9 cellular contexts compared by ENCODE assay signal in genomic region chr17:57084802-57085447, GRCh38. TPM values are rescaled to one million over a fixed set of nuclear protein-coding genes. Genes with fewer than 3 reads are reported as not detected.
DNase-seq lines count a peak whose midpoint lies in the region; ATAC-seq, FAIRE-seq and TF ChIP-seq lines count a peak whose summit lies in the region.
"Had no signal": no experiment of that assay in that cellular context is flagged by ENCODE, and none has a peak within 500 bp of the region (broad histone marks: within the 10 kb centered on the region; RNA-seq: fewer than 3 reads in every experiment).

A gene with protein sequence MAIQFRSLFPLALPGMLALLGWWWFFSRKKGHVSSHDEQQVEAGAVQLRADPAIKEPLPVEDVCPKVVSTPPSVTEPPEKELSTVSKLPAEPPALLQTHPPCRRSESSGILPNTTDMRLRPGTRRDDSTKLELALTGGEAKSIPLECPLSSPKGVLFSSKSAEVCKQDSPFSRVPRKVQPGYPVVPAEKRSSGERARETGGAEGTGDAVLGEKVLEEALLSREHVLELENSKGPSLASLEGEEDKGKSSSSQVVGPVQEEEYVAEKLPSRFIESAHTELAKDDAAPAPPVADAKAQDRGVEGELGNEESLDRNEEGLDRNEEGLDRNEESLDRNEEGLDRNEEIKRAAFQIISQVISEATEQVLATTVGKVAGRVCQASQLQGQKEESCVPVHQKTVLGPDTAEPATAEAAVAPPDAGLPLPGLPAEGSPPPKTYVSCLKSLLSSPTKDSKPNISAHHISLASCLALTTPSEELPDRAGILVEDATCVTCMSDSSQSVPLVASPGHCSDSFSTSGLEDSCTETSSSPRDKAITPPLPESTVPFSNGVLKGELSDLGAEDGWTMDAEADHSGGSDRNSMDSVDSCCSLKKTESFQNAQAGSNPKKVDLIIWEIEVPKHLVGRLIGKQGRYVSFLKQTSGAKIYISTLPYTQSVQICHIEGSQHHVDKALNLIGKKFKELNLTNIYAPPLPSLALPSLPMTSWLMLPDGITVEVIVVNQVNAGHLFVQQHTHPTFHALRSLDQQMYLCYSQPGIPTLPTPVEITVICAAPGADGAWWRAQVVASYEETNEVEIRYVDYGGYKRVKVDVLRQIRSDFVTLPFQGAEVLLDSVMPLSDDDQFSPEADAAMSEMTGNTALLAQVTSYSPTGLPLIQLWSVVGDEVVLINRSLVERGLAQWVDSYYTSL (plus strand): TSS chr17:57085246. CDS start chr17:57105465, 20,219 bp downstream.

- intact Hi-C loops in spleen (cut with DNase I; ENCODE audit: low total_unique reads) = no loop called here

- H3K4me3 Mint-ChIP-seq in WTC11 (peak within 1 kb of the TSS; percentile 88), immature natural killer cell (peak within 1 kb of the TSS; percentile 85 to 88 (median 88))

- peak; percentile 33 to 91 (median 48) for TF ChIP-seq POLR2A in spleen (IDR thresholded peaks at IDR 0.05)

- CTCF ChIA-PET in WTC11 (lab: Charles Lee) = interaction anchor here (0.5 to 4.2 kb wide), 18 partner anchors 10 to 492 kb away, joined by 3 to 24 read pairs (median 4); partner anchors contain the start of genes NOG and SCPEP1

- no peaks in the 10 kb centered on the region for H3K9me3 Mint-ChIP-seq in WTC11
- no peaks in the 10 kb centered on the region for H3K9me3 Mint-ChIP-seq in immature natural killer cell

- TF ChIP-seq CTCF in AG09319 (IDR thresholded peaks at IDR 0.05; ENCODE audit: low read depth, low read length) (no peak), WTC11 (IDR thresholded peaks at IDR 0.05) (no peak), bronchial epithelial cell (IDR thresholded peaks at IDR 0.05; ENCODE audit: insufficient read depth, low read length, severe bottlenecking) (peak; percentile 35), spleen (IDR thresholded peaks at IDR 0.05 in 8 of 11, conservative IDR thresholded peaks at IDR 0.05 in 3 of 11) (peak in 10 of 11 experiments; percentile 13 to 69 (median 51))

- DNase-seq in AG09319 (ENCODE audit: extremely low read depth, low read depth) = peak; percentile 86
- DNase-seq in NCI-H226 = peak; percentile 91
- DNase-seq in WTC11 (ENCODE audit: low spot score) = peak; percentile 96
- peak; percentile 82 for DNase-seq in bronchial epithelial cell (ENCODE audit: low read depth)
- peak; percentile 91 to 94 (median 94) for DNase-seq in immature natural killer cell
- peak; percentile 99 for DNase-seq in spleen

- H3K4me1 Mint-ChIP-seq in WTC11 (peaks cover 53% of the 10 kb centered on the region), immature natural killer cell (peaks cover 16 to 18% of the 10 kb centered on the region in 2 donors)

- H3K36me3 Mint-ChIP-seq in WTC11 (no peaks in the 10 kb centered on the region), immature natural killer cell (no peaks in the 10 kb centered on the region)

- POLR2A ChIA-PET in WTC11 (lab: Charles Lee) = interaction anchor here (1.9 kb wide), 1 partner anchor 23 kb away, joined by 4 read pairs; no protein-coding TSS in a partner anchor

- ATAC-seq in GM19023 (IDR thresholded peaks at IDR 0.05; ENCODE audit: unreplicated experiment) (peak; percentile 82), HG03196 (IDR thresholded peaks at IDR 0.05; ENCODE audit: unreplicated experiment) (peak; percentile 86), WTC11 (peak; percentile 96)

- H3K9me3 ChIP-seq in spleen = no peaks in the 10 kb centered on the region

- WGBS in spleen, 5 donors = 0 to 1% (median 1%) methylated on average over 16 to 85 of the region's 85 CpGs

- H3K4me1 ChIP-seq in spleen = peaks cover 0 to 48% (median 25%) of the 10 kb centered on the region in 6 donors

- H3K27me3 ChIP-seq in bronchial epithelial cell (ENCODE audit: control insufficient read depth, insufficient read depth, low read length) (no peaks in the 10 kb centered on the region), spleen (replicated peaks in 1 of 7) (no peaks in the 10 kb centered on the region)

- H3K36me3 ChIP-seq in bronchial epithelial cell (ENCODE audit: control insufficient read depth, insufficient read depth, low read length) (no peaks in the 10 kb centered on the region), spleen (no peaks in the 10 kb centered on the region)

- peak within 1 kb of the TSS; percentile 90 to 98 (median 94) for H3K27ac ChIP-seq in spleen

- H3K4me3 ChIP-seq in bronchial epithelial cell (ENCODE audit: low read depth, low read length) (peak within 1 kb of the TSS; percentile 76), spleen (peak within 1 kb of the TSS; percentile 79 to 99 (median 89))

- H3K27ac Mint-ChIP-seq in WTC11 (peak within 1 kb of the TSS; percentile 98), immature natural killer cell (peak within 1 kb of the TSS; percentile 71 to 90 (median 89))

- FAIRE-seq in bronchial epithelial cell (lab: Jason Lieb, UNC) = no peak
- FAIRE-seq: TTC549 had no signal

- H3K27me3 Mint-ChIP-seq in WTC11 (ENCODE audit: low read depth) (peaks cover 2% of the 10 kb centered on the region; the same call in 1 of the 2 replicates), immature natural killer cell (ENCODE audit: low read depth in 3 of 3) (peaks cover 1 to 3% (median 2%) of the 10 kb centered on the region in 3 donors)

TF ChIP-seq in WTC11, 78 proteins besides CTCF, POLR2A, EP300 and RAD21 (continues in another document):
- TF ChIP-seq GABPB1 (CRISPR knock-in tag; IDR thresholded peaks at IDR 0.05) = 0 out of 2 replicates have a peak, but pooled peaks have one; percentile 59
- 0 out of 2 replicates have a peak, but pooled peaks have one; percentile 28 for TF ChIP-seq ZNF121 (CRISPR knock-in tag; IDR thresholded peaks at IDR 0.05)
- no peak; the same call in 1 of the 2 replicates for TF ChIP-seq CBFB (CRISPR knock-in tag; IDR thresholded peaks at IDR 0.05; ENCODE audit: low read depth)
- TF ChIP-seq, protein P1, sequence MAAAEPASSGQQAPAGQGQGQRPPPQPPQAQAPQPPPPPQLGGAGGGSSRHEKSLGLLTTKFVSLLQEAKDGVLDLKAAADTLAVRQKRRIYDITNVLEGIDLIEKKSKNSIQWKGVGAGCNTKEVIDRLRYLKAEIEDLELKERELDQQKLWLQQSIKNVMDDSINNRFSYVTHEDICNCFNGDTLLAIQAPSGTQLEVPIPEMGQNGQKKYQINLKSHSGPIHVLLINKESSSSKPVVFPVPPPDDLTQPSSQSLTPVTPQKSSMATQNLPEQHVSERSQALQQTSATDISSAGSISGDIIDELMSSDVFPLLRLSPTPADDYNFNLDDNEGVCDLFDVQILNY (CRISPR knock-in tag; IDR thresholded peaks at IDR 0.05) = peak; percentile 94
- peak; percentile 65 for TF ChIP-seq MAX (CRISPR knock-in tag; IDR thresholded peaks at IDR 0.05)
- TF ChIP-seq NR1H2 (CRISPR knock-in tag; IDR thresholded peaks at IDR 0.05) = no peak
- TF ChIP-seq FOXJ3 (CRISPR knock-in tag; IDR thresholded peaks at IDR 0.05; ENCODE audit: borderline replicate concordance) = no peak
- no peak for TF ChIP-seq TCF7 (CRISPR knock-in tag; IDR thresholded peaks at IDR 0.05; ENCODE audit: low read depth)
- TF ChIP-seq OVOL2 (CRISPR knock-in tag; IDR thresholded peaks at IDR 0.05; ENCODE audit: borderline replicate concordance) = no peak
- peak; percentile 43; the same call in 1 of the 2 replicates for TF ChIP-seq ZNF423 (CRISPR knock-in tag; IDR thresholded peaks at IDR 0.05)
- no peak for TF ChIP-seq PRDM15 (CRISPR knock-in tag; IDR thresholded peaks at IDR 0.05)
- no peak for TF ChIP-seq ZBTB43 (CRISPR knock-in tag; IDR thresholded peaks at IDR 0.05)
- peak; percentile 47; the same call in 1 of the 2 replicates for TF ChIP-seq TEAD1 (CRISPR knock-in tag; IDR thresholded peaks at IDR 0.05)
- no peak for TF ChIP-seq SMAD4 (CRISPR knock-in tag; IDR thresholded peaks at IDR 0.05)

RNA-seq across cellular contexts. Expression of the gene that starts here (rescaled TPM):
- total RNA-seq in WTC11 (2021) (55.9 to 74.5 TPM (median 56.2 TPM) in 3 replicates), bronchial epithelial cell (20.4 and 30.0 TPM in 2 replicates), spleen (10 to 100 TPM; 15.0 to 23.9 (median 21.1) TPM)
- polyA plus RNA-seq in immature natural killer cell (10 to 100 TPM in 1 of 3 donors, 1 to 10 TPM in 2; 3.6 to 13.3 (median 6.1) TPM), spleen (10 to 100 TPM in 1 of 3 donors, 1 to 10 TPM in 2; 6.7 to 12.5 (median 9.4) TPM)

Comparison
In these comparisons a context has a peak if more than half of its experiments do, and no peak if none do; other contexts are left out.
1. Peak in every context shown above with its lines: DNase-seq, ATAC-seq, H3K4me3 ChIP-seq and H3K27ac ChIP-seq.
2. CTCF ChIP-seq: peak in bronchial epithelial cell (single experiment) and spleen (10 of 11); none in AG09319 (single experiment) and WTC11 (single experiment).